ENCODE assay signal across 8 cellular contexts in the genomic region with DNA sequence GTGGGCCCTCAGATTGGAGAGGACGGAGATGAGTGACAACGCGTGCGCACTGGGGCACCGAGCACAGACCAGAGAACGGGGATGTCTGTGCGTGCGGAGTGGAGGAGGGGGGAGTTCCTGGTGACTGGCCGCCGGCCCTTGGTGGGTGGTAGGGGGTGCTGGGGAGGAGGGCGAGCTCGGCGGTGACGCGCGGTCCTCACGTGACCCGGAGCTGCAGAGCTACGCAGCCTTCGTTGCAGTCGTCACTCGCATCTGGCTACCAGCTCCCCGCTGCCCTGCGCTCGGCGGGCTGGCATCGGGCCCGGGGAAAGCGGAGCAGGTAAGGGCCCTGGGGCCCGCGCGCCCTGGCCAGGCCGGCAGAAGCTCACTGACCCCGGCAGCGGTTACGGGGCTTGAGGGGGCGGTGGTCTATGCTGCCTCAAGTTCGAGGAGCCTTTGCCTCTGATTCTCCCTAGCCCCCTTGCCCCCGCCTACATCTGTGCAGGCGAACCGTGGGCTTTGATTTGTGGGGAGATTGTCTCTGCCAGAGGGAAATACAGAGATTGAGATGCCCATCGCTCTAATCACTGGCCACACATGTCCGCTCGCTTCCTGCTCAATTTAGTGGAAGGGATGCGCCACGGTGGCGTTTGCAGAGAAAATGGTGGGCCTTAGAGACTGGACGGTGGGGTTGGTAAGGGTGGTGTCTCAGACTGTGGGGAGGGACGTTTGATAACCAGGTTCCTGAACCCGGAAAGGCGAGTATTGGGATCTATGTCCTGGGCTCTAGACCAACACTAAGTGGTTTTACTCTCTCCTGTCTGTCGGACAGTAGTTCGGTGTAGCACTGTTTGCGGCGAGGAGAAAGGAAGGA. TPM values are rescaled to one million over a fixed set of nuclear protein-coding genes. Genes with fewer than 3 reads are reported as not detected.
DNase-seq lines count a peak whose midpoint lies in the region; TF ChIP-seq lines count a peak whose summit lies in the region.

A gene (plus strand): TSS at position 245 of the 853 bp plus-strand sequence. CDS start 3,134 bp downstream, outside the sequence.

- H3K4me2 ChIP-seq in GM23248 (ENCODE audit: unreplicated experiment) (peak within 1 kb of the TSS; percentile 70), neural progenitor cell (peak within 1 kb of the TSS; percentile 69), MM.1S (ENCODE audit: low read depth, low read length) (no peak within 1 kb of the TSS)

- no peaks in the 10 kb centered on the region for H3K9me3 ChIP-seq in GM23248 (ENCODE audit: low read depth)
- H3K9me3 ChIP-seq in neural progenitor cell (ENCODE audit: low read depth) = no peaks in the 10 kb centered on the region
- H3K9me3 ChIP-seq in suprapubic skin = no peaks in the 10 kb centered on the region
- H3K9me3 ChIP-seq in MM.1S (replicated peaks; ENCODE audit: insufficient read depth, low read length) = no peaks in the 10 kb centered on the region

- H3K9ac ChIP-seq in GM23248 (peak within 1 kb of the TSS; percentile 91), neural progenitor cell (peak within 1 kb of the TSS; percentile 47), MM.1S (ENCODE audit: low read length) (no peak within 1 kb of the TSS)

- no peaks in the 10 kb centered on the region for H3K4me1 ChIP-seq in GM23248 (ENCODE audit: insufficient read depth)
- H3K4me1 ChIP-seq in neural progenitor cell = no peaks in the 10 kb centered on the region
- H3K4me1 ChIP-seq in suprapubic skin = peaks cover 6% of the 10 kb centered on the region
- no peaks in the 10 kb centered on the region for H3K4me1 ChIP-seq in MM.1S (ENCODE audit: low read length)

- H3K27me3 ChIP-seq in GM23248 (replicated peaks; ENCODE audit: insufficient read depth) (no peaks in the 10 kb centered on the region), neural progenitor cell (no peaks in the 10 kb centered on the region), suprapubic skin (no peaks in the 10 kb centered on the region), MM.1S (replicated peaks; ENCODE audit: insufficient read depth, low read length) (no peaks in the 10 kb centered on the region)

- TF ChIP-seq CTCF in foreskin fibroblast (IDR thresholded peaks at IDR 0.05; ENCODE audit: low read depth, low read length) (no peak), neural progenitor cell (IDR thresholded peaks at IDR 0.05) (no peak), suprapubic skin (IDR thresholded peaks at IDR 0.05) (no peak), MM.1S (IDR thresholded peaks at IDR 0.05; ENCODE audit: low read length) (no peak)

- in situ Hi-C loops in GM23248 (cut with MboI) = no loop called here

- peaks cover 6% of the 10 kb centered on the region for H3K27me3 Mint-ChIP-seq in neural progenitor cell (ENCODE audit: insufficient read depth, low read depth)

- H4K20me1 ChIP-seq in GM23248 (ENCODE audit: insufficient read depth) (no peaks in the 10 kb centered on the region), neural progenitor cell (ENCODE audit: low read depth) (no peaks in the 10 kb centered on the region), MM.1S (ENCODE audit: insufficient read depth, low read length) (no peaks in the 10 kb centered on the region)

- no peak for TF ChIP-seq EP300 in suprapubic skin (IDR thresholded peaks at IDR 0.05)

- H3K9me2 ChIP-seq in GM23248 (ENCODE audit: insufficient read depth) (no peaks in the 10 kb centered on the region), MM.1S (replicated peaks; ENCODE audit: insufficient read depth, low read length) (no peaks in the 10 kb centered on the region)

- H2AFZ ChIP-seq in GM23248 = peak within 1 kb of the TSS; percentile 76
- H2AFZ ChIP-seq in neural progenitor cell (replicated peaks) = no peak within 1 kb of the TSS
- no peak within 1 kb of the TSS for H2AFZ ChIP-seq in MM.1S (ENCODE audit: low read length)

- no peaks in the 10 kb centered on the region for H3F3A ChIP-seq in GM23248 (ENCODE audit: insufficient read depth)
- H3F3A ChIP-seq in neural progenitor cell (ENCODE audit: low read depth) = peaks cover 4% of the 10 kb centered on the region
- no peaks in the 10 kb centered on the region for H3F3A ChIP-seq in MM.1S (ENCODE audit: insufficient read depth, low read length)

- H3K36me3 ChIP-seq in GM23248 (ENCODE audit: low read depth) = no peaks in the 10 kb centered on the region
- H3K36me3 ChIP-seq in neural progenitor cell = no peaks in the 10 kb centered on the region
- H3K36me3 ChIP-seq in suprapubic skin = no peaks in the 10 kb centered on the region
- no peaks in the 10 kb centered on the region for H3K36me3 ChIP-seq in MM.1S (replicated peaks; ENCODE audit: insufficient read depth, low read length)

- H3K27ac ChIP-seq in GM23248 (peak within 1 kb of the TSS; percentile 47), neural progenitor cell (no peak within 1 kb of the TSS), suprapubic skin (no peak within 1 kb of the TSS), MM.1S (ENCODE audit: low read length) (no peak within 1 kb of the TSS)

- 1 to 6% methylated on average over 19 to 43 of the region's 55 CpGs for WGBS in GM23248 (ENCODE audit: low coverage in 1 of 2, low lambda C conversion rate in 2 of 2, missing lambda C conversion rate in 2 of 2), 2 experiments
- 43% methylated on average over 37 of the region's 55 CpGs for WGBS in suprapubic skin

- H3K4me3 ChIP-seq in GM23248 (peak within 1 kb of the TSS; percentile 80), foreskin fibroblast (ENCODE audit: low read depth in 1 of 2, low read length in 2 of 2) (peak within 1 kb of the TSS; percentile 71 to 78), neural progenitor cell (peak within 1 kb of the TSS; percentile 49), suprapubic skin (peak within 1 kb of the TSS; percentile 55), MM.1S (ENCODE audit: low read length) (no peak within 1 kb of the TSS)

- peaks cover 16% of the 10 kb centered on the region for H3K9me3 Mint-ChIP-seq in neural progenitor cell

- peaks cover 13% of the 10 kb centered on the region for H3K4me1 Mint-ChIP-seq in neural progenitor cell

- peak within 1 kb of the TSS; percentile 93 for H3K4me3 Mint-ChIP-seq in neural progenitor cell

- peaks cover 12% of the 10 kb centered on the region for H3K36me3 Mint-ChIP-seq in neural progenitor cell

- no peaks in the 10 kb centered on the region for H3K79me2 ChIP-seq in GM23248 (ENCODE audit: insufficient read depth)
- no peaks in the 10 kb centered on the region for H3K79me2 ChIP-seq in neural progenitor cell (ENCODE audit: low read depth)
- H3K79me2 ChIP-seq in MM.1S (ENCODE audit: low read length) = no peaks in the 10 kb centered on the region

- DNase-seq in GM23248 (peak; percentile 76), NCI-H510A treated with DMSO at 0.1 percent for 48 hours (lab: John Stamatoyannopoulos, UW) (peak; percentile 53), foreskin fibroblast (peak; percentile 51 to 79), neural progenitor cell (ENCODE audit: low spot score) (peak; percentile 82), suprapubic skin (ENCODE audit: low spot score in 2 of 2) (peak in 1 of 2 donors; percentile 77), OCI-M2 (lab: John Stamatoyannopoulos, UW; ENCODE audit: unreplicated experiment) (no peak), MM.1S (no peak)
- peak; percentile 16 for DNase-seq in activated T-helper 9 cell treated with anti-CD3 and anti-CD28 coated beads, Interleukin-2, amount 50 U/mL, for 16 hours (ENCODE audit: low read depth)

- no peak for TF ChIP-seq POLR2A in suprapubic skin (IDR thresholded peaks at IDR 0.05)

- peak within 1 kb of the TSS; percentile 99 for H3K27ac Mint-ChIP-seq in neural progenitor cell

RNA-seq across cellular contexts. Expression of the gene that starts here (rescaled TPM):
- 1.8 and 2.3 TPM in 2 replicates for total RNA-seq in GM23248 (2014; rRNA removed; shearing (Covaris generic))
- 3.0 and 3.7 TPM in 2 replicates for polyA plus RNA-seq in GM23248 (2016; fragmentation: Nextera tagmentation; extraction: Ambion mirVana)
- 8.8 and 14.1 TPM in 2 replicates for total RNA-seq in neural progenitor cell (ENCODE audit: low replicate concordance)
- total RNA-seq in suprapubic skin = 10 to 100 TPM in 2 of 4 donors, 1 to 10 TPM in 2; 2.4 to 19.6 (median 8.1) TPM

Comparison
In these comparisons a context has a peak if more than half of its experiments do, and no peak if none do; other contexts are left out.
1. DNase-seq: peak in GM23248 (single experiment), NCI-H510A treated with DMSO at 0.1 percent for 48 hours (single experiment), activated T-helper 9 cell treated with anti-CD3 and anti-CD28 coated beads, Interleukin-2, amount 50 U/mL, for 16 hours (single experiment), foreskin fibroblast (2 of 2) and neural progenitor cell (single experiment); none in OCI-M2 (single experiment) and MM.1S (single experiment).